1 cellular context compared by ENCODE assay signal in the genomic region with DNA sequence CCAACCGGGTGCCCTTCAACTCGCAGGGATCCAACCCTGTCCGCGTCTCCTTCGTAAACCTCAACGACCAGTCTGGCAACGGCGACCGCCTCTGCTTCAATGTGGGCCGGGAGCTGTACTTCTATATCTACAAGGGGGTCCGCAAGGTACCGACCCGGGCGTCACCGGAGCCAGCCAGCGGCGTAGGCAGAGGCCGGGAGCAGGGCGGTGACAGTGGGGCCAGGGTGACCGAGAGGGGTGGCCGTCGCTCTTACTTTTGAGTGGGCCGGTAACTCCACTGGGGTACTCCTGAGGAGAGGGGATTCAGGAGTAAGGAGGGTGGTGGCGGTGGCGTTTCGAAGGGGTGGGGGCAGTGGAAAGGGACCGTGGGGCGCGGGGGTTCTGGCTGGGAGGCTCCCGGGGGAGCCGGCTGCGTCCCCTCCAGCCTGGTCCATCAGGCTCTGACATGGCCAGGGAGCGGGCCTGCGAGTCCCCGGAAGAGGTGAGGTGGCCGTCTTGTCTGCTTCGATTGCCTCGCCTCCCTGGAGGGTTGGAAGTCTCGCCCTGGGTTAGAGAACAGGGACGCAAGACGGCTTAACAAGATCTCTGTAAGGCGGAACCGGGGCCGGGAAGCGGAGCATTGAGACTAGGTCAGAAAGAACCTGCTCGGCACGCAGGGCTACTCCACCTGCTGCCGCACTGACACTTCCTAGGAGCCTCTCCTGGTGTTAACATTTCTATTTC.
A peak's percentile ranks its signal among the peaks of the same experiment; 100 is the strongest.
TF ChIP-seq lines count a peak whose summit lies in the region.

No MANE protein-coding gene starts in this region.

TF ChIP-seq in K562, 482 proteins besides CTCF, POLR2A, EP300 and RAD21 (continued from another document and continues in another):
- TF ChIP-seq FOXP4 (CRISPR knock-in tag; IDR thresholded peaks at IDR 0.05; ENCODE audit: borderline replicate concordance) = no peak
- no peak for TF ChIP-seq XRCC3 (IDR thresholded peaks at IDR 0.05)
- no peak for TF ChIP-seq FOS (IDR thresholded peaks at IDR 0.05; ENCODE audit: extremely low read depth, insufficient read length)
- no peak for TF ChIP-seq HNRNPK (IDR thresholded peaks at IDR 0.05; ENCODE audit: low read depth, low read length, poor library complexity, severe bottlenecking)
- TF ChIP-seq MCM5 (IDR thresholded peaks at IDR 0.05; ENCODE audit: low read depth) = no peak
- no peak for TF ChIP-seq XRCC4 (IDR thresholded peaks at IDR 0.05; ENCODE audit: extremely low read depth, insufficient read depth, insufficient read length)
- TF ChIP-seq HES1 (IDR thresholded peaks at IDR 0.05; ENCODE audit: low read depth) = no peak
- TF ChIP-seq GTF2A2 (tag; IDR thresholded peaks at IDR 0.05) = no peak
- TF ChIP-seq ATF6 (CRISPR knock-in tag; IDR thresholded peaks at IDR 0.05) = no peak
- TF ChIP-seq TCF7 (IDR thresholded peaks at IDR 0.05; ENCODE audit: borderline replicate concordance) = no peak
- TF ChIP-seq NCOA1 (IDR thresholded peaks at IDR 0.05; ENCODE audit: low read depth) = no peak
- no peak for TF ChIP-seq MEF2D (tag; conservative IDR thresholded peaks at IDR 0.05; ENCODE audit: low read depth)
- no peak for TF ChIP-seq MIER1 (IDR thresholded peaks at IDR 0.05; ENCODE audit: low read depth)
- no peak for TF ChIP-seq EZH2 (IDR thresholded peaks at IDR 0.05; ENCODE audit: borderline replicate concordance, low read depth, low read length)
- TF ChIP-seq ETV5 (CRISPR knock-in tag; IDR thresholded peaks at IDR 0.05; ENCODE audit: low read depth) = no peak
- no peak for TF ChIP-seq NCOA4 (IDR thresholded peaks at IDR 0.05; ENCODE audit: partially characterized antibody)
- no peak for TF ChIP-seq RBM14 (IDR thresholded peaks at IDR 0.05; ENCODE audit: borderline replicate concordance, insufficient read depth, low read depth, low read length)
- TF ChIP-seq MAZ (CRISPR knock-in tag; conservative IDR thresholded peaks at IDR 0.05 in 1 of 2, IDR thresholded peaks at IDR 0.05 in 1 of 2) = peak in 1 of 2 experiments; percentile 7; a peak in 1 of 4 replicates
- TF ChIP-seq ZSCAN29 (IDR thresholded peaks at IDR 0.05) = no peak
- TF ChIP-seq FOXK1 (CRISPR knock-in tag; IDR thresholded peaks at IDR 0.05; ENCODE audit: borderline replicate concordance) = no peak
- TF ChIP-seq ETS2 (tag; IDR thresholded peaks at IDR 0.05; ENCODE audit: borderline replicate concordance, poor library complexity, severe bottlenecking) = no peak
- TF ChIP-seq ZNF740 (CRISPR knock-in tag; IDR thresholded peaks at IDR 0.05) = no peak
- no peak for TF ChIP-seq ZNF740 (tag; IDR thresholded peaks at IDR 0.05)
- TF ChIP-seq GABPB1 (CRISPR knock-in tag; IDR thresholded peaks at IDR 0.05) = 0 out of 2 replicates have a peak, but pooled peaks have one; percentile 2
- TF ChIP-seq ZNF79 (CRISPR knock-in tag; IDR thresholded peaks at IDR 0.05; ENCODE audit: low read depth) = no peak
- peak; percentile 6 for TF ChIP-seq TAF9B (IDR thresholded peaks at IDR 0.05; ENCODE audit: partially characterized antibody)
- TF ChIP-seq RBM39 (optimal IDR thresholded peaks at IDR 0.05; ENCODE audit: low read depth, low read length) = no peak
- TF ChIP-seq DPF2 (IDR thresholded peaks at IDR 0.05) = no peak
- TF ChIP-seq ZNF512 (tag; IDR thresholded peaks at IDR 0.05) = no peak
- no peak for TF ChIP-seq E2F4 (CRISPR knock-in tag; IDR thresholded peaks at IDR 0.05; ENCODE audit: low read depth)
- TF ChIP-seq SRF (CRISPR knock-in tag; IDR thresholded peaks at IDR 0.05) = peak in 1 of 2 experiments; percentile 81; a peak in 1 of 4 replicates
- TF ChIP-seq FOXA3 (CRISPR knock-in tag; conservative IDR thresholded peaks at IDR 0.05 in 1 of 2, IDR thresholded peaks at IDR 0.05 in 1 of 2) = no peak
- TF ChIP-seq KLF1 (tag; IDR thresholded peaks at IDR 0.05) = no peak
- no peak for TF ChIP-seq SMAD1 (IDR thresholded peaks at IDR 0.05; ENCODE audit: low read depth, low read length, partially characterized antibody)
- TF ChIP-seq PCBP1 (IDR thresholded peaks at IDR 0.05; ENCODE audit: low read depth, low read length, poor library complexity, severe bottlenecking) = no peak
- no peak for TF ChIP-seq SIX5 (IDR thresholded peaks at IDR 0.05; ENCODE audit: borderline replicate concordance in 1 of 2, insufficient read depth in 1 of 2, low read depth in 1 of 2, low read length in 2 of 2)
- 0 out of 2 replicates have a peak, but pooled peaks have one; percentile 11 for TF ChIP-seq HDGF (IDR thresholded peaks at IDR 0.05)
- no peak for TF ChIP-seq CCAR2 (IDR thresholded peaks at IDR 0.05; ENCODE audit: low read depth, low read length)
- peak; percentile 13; the same call in 1 of the 2 replicates for TF ChIP-seq ZNF263 (CRISPR knock-in tag; IDR thresholded peaks at IDR 0.05; ENCODE audit: borderline replicate concordance)
- no peak for TF ChIP-seq ZNF347 (CRISPR knock-in tag; IDR thresholded peaks at IDR 0.05; ENCODE audit: low read depth)
- no peak for TF ChIP-seq RERE (CRISPR knock-in tag; IDR thresholded peaks at IDR 0.05; ENCODE audit: borderline replicate concordance)
- no peak for TF ChIP-seq CREB3L1 (IDR thresholded peaks at IDR 0.05; ENCODE audit: borderline replicate concordance, low read depth)
- TF ChIP-seq SFPQ (IDR thresholded peaks at IDR 0.05; ENCODE audit: low read depth, low read length) = no peak
- TF ChIP-seq ZNF57 (CRISPR knock-in tag; IDR thresholded peaks at IDR 0.05) = no peak
